Comparison of ENCODE assay signal across 9 cellular contexts in genomic region chr22:46066691-46067090, GRCh38.
DNase-seq lines count a peak whose midpoint lies in the region; TF ChIP-seq lines count a peak whose summit lies in the region.
"Had no signal": no experiment of that assay in that cellular context is flagged by ENCODE, and none has a peak within 500 bp of the region (broad histone marks: within the 10 kb centered on the region; RNA-seq: fewer than 3 reads in every experiment).

No MANE protein-coding gene starts in this region.

- peak; percentile 30 for DNase-seq in NCI-H1436 (lab: John Stamatoyannopoulos, UW)
- DNase-seq in NCI-H1436 treated with DMSO at 0.1 percent for 48 hours (lab: John Stamatoyannopoulos, UW), result no peak
- DNase-seq in SHP77 treated with DMSO at 0.1 percent for 48 hours (lab: John Stamatoyannopoulos, UW), result peak; percentile 80
- peak; percentile 4 for DNase-seq in glutamatergic neuron
- DNase-seq in H4 (ENCODE audit: low spot score), result no peak
- no peak for DNase-seq in brain microvascular endothelial cell
- DNase-seq in NK-92 treated with Interleukin-12 subunit alpha and Interleukin-12 subunit beta, amount 100 ng/mL, for 24 hours (lab: John Stamatoyannopoulos, UW), result no peak
- DNase-seq: trophoblast cell had no signal

- H3K27me3 ChIP-seq in stomach smooth muscle (ENCODE audit: control insufficient read depth in 1 of 2, insufficient read depth in 2 of 2, low read length in 2 of 2) (no peaks in the 10 kb centered on the region), brain microvascular endothelial cell (replicated peaks) (no peaks in the 10 kb centered on the region)

- in situ Hi-C loops in brain microvascular endothelial cell (cut with HindIII; ENCODE audit: low pct_ligation_motif_present, low sequenced_read_pairs), result no loop called here

- H3K27ac ChIP-seq in stomach smooth muscle (ENCODE audit: low read length) (peak overlapping the region; percentile 99), brain microvascular endothelial cell (no peak overlapping the region)

- peaks cover 66% of the 10 kb centered on the region for H3K4me1 ChIP-seq in stomach smooth muscle (ENCODE audit: control insufficient read depth, insufficient read depth, low read length)

- H3K4me1 Mint-ChIP-seq in glutamatergic neuron (ENCODE audit: low read depth, unreplicated experiment), result no peaks in the 10 kb centered on the region

- H3K36me3 Mint-ChIP-seq in glutamatergic neuron (ENCODE audit: unreplicated experiment), result peaks cover 6% of the 10 kb centered on the region

- no peak for TF ChIP-seq CTCF in glutamatergic neuron (IDR thresholded peaks at IDR 0.05; ENCODE audit: partially characterized antibody, unreplicated experiment)
- TF ChIP-seq CTCF in brain microvascular endothelial cell (IDR thresholded peaks at IDR 0.05; ENCODE audit: low read depth, low read length, missing control alignments), result no peak

- no peaks in the 10 kb centered on the region for H3K36me3 ChIP-seq in stomach smooth muscle (ENCODE audit: control insufficient read depth in 2 of 2, insufficient read depth in 2 of 2, low read length in 2 of 2)
- H3K36me3 ChIP-seq in brain microvascular endothelial cell (replicated peaks), result no peaks in the 10 kb centered on the region

- H3K4me3 ChIP-seq in stomach smooth muscle (ENCODE audit: low read length in 2 of 2), result peak overlapping the region; percentile 64 to 72
- no peak overlapping the region for H3K4me3 ChIP-seq in brain microvascular endothelial cell (ENCODE audit: low read depth, low read length)

- peak overlapping the region; percentile 82 to 95 for H3K9ac ChIP-seq in stomach smooth muscle (ENCODE audit: low read length in 2 of 2)

- no peaks in the 10 kb centered on the region for H3K9me3 ChIP-seq in stomach smooth muscle (ENCODE audit: control insufficient read depth in 2 of 2, low read length in 2 of 2)

- peaks cover 2% of the 10 kb centered on the region for H3K9me3 Mint-ChIP-seq in glutamatergic neuron (ENCODE audit: unreplicated experiment)

- peaks cover 18% of the 10 kb centered on the region for H3K27me3 Mint-ChIP-seq in glutamatergic neuron (ENCODE audit: unreplicated experiment)

- H3K4me3 Mint-ChIP-seq in glutamatergic neuron (ENCODE audit: unreplicated experiment), result no peak overlapping the region

- no peak overlapping the region for H3K27ac Mint-ChIP-seq in glutamatergic neuron (ENCODE audit: unreplicated experiment)

Comparison
In these comparisons a context has a peak if more than half of its experiments do, and no peak if none do; other contexts are left out.
1. DNase-seq: peak in NCI-H1436 (single experiment), SHP77 treated with DMSO at 0.1 percent for 48 hours (single experiment) and glutamatergic neuron (single experiment); none in NCI-H1436 treated with DMSO at 0.1 percent for 48 hours (single experiment), H4 (single experiment), brain microvascular endothelial cell (single experiment) and NK-92 treated with Interleukin-12 subunit alpha and Interleukin-12 subunit beta, amount 100 ng/mL, for 24 hours (single experiment).